8 cellular contexts compared by ENCODE assay signal in genomic region chr1:226871047-226871365, GRCh38. TPM values are rescaled to one million over a fixed set of nuclear protein-coding genes. Genes with fewer than 3 reads are reported as not detected.
DNase-seq lines count a peak whose midpoint lies in the region; ATAC-seq, FAIRE-seq and TF ChIP-seq lines count a peak whose summit lies in the region.

No MANE protein-coding gene starts in this region.

- POLR2A ChIA-PET in GM12878 (lab: Charles Lee), result interaction anchor here (0.5 to 3.1 kb wide), 2 partner anchors 11 to 22 kb away, joined by 3 to 11 read pairs; no protein-coding TSS in a partner anchor

- peak overlapping the region; percentile 42; the same call in 1 of the 2 replicates for H3K9ac ChIP-seq in GM12878 (ENCODE audit: control insufficient read depth, insufficient read depth, low read length)

- H3K4me1 Mint-ChIP-seq in activated T-cell treated with anti-CD3 and anti-CD28 coated beads, Interleukin-2, amount 50 U/mL, for 4 hours (ENCODE audit: low read depth), result peaks cover 15% of the 10 kb centered on the region
- H3K4me1 Mint-ChIP-seq in type B pancreatic cell (ENCODE audit: unreplicated experiment), result peaks cover 27% of the 10 kb centered on the region

- no peak overlapping the region for H3K27ac ChIP-seq in GM12878 (ENCODE audit: control insufficient read depth, insufficient read depth)

- no peaks in the 10 kb centered on the region for H3K79me2 ChIP-seq in GM12878 (ENCODE audit: control insufficient read depth, insufficient read depth, low read length)

- no peak for DNase-seq in activated T-cell treated with anti-CD3 and anti-CD28 coated beads, Interleukin-2, amount 50 U/mL, for 4 hours
- DNase-seq in activated T-cell treated with anti-CD3 and anti-CD28 coated beads for 4 hours (no peak), GM12878 (ENCODE audit: low read depth, low spot score) (no peak), lower leg skin (ENCODE audit: low spot score in 2 of 2) (no peak), type B pancreatic cell (ENCODE audit: extremely low spot score, unreplicated experiment) (no peak), GM19240 (ENCODE audit: insufficient read length, low spot score) (no peak), NAMALWA (ENCODE audit: low spot score) (no peak), UCSD-AML1 (lab: John Stamatoyannopoulos, UW; ENCODE audit: unreplicated experiment) (no peak)

- SMC1A ChIA-PET in GM12878 (lab: Charles Lee; ENCODE audit: uncharacterized antibody, unreplicated experiment), result interaction anchor here (1.6 to 2.7 kb wide), 2 partner anchors 12 to 30 kb away, joined by 3 to 20 read pairs; no protein-coding TSS in a partner anchor

- 3% methylated on average over 19 of the region's 19 CpGs for WGBS in GM12878 (ENCODE audit: insufficient coverage, insufficient replicate concordance, low lambda C conversion rate, missing lambda C conversion rate)
- 0 to 3% methylated on average over 17 to 19 of the region's 19 CpGs for WGBS in lower leg skin, 2 donors

- RAD21 ChIA-PET in GM12878 (lab: Charles Lee; ENCODE audit: unreplicated experiment), result interaction anchor here (1.4 to 1.8 kb wide), 2 partner anchors 8 to 12 kb away, joined by 3 to 11 read pairs; no protein-coding TSS in a partner anchor

- FAIRE-seq in GM12878 (lab: Jason Lieb, UNC), result no peak

- no peak for ATAC-seq in activated T-cell treated with anti-CD3 and anti-CD28 coated beads, Interleukin-2, amount 50 U/mL, for 4 hours
- no peak for ATAC-seq in GM12878

- intact Hi-C loops in GM12878 (cut with micrococcal nuclease; ENCODE audit: unreplicated experiment) (no loop called here), lower leg skin (cut with DNase I; ENCODE audit: low total_unique reads) (no loop called here)

- in situ Hi-C loops in GM12878 (cut with MboI), result no loop called here

- no peaks in the 10 kb centered on the region for H4K20me1 ChIP-seq in GM12878 (ENCODE audit: control insufficient read depth, insufficient read depth)

- no peak for TF ChIP-seq RAD21 in GM12878 (IDR thresholded peaks at IDR 0.05; ENCODE audit: insufficient read depth, low read depth, low read length)

- H3K36me3 ChIP-seq in GM12878 (ENCODE audit: control insufficient read depth in 2 of 2, insufficient read depth in 2 of 2, low read length in 1 of 2), result 0 out of 4 replicates have a peak, but pooled peaks cover 0 to 3% of the 10 kb centered on the region in 2 experiments

- no peaks in the 10 kb centered on the region for H3K36me3 Mint-ChIP-seq in activated T-cell treated with anti-CD3 and anti-CD28 coated beads, Interleukin-2, amount 50 U/mL, for 4 hours (ENCODE audit: insufficient read depth)
- H3K36me3 Mint-ChIP-seq in type B pancreatic cell, result peaks cover 4% of the 10 kb centered on the region

- no peaks in the 10 kb centered on the region for H3K9me3 ChIP-seq in GM12878 (replicated peaks; ENCODE audit: control insufficient read depth, insufficient read depth, low read length)

- peaks cover 9% of the 10 kb centered on the region for H3K4me1 ChIP-seq in GM12878 (ENCODE audit: control insufficient read depth, insufficient read depth, low read length)

- peaks cover 16% of the 10 kb centered on the region for H3K27me3 Mint-ChIP-seq in activated T-cell treated with anti-CD3 and anti-CD28 coated beads, Interleukin-2, amount 50 U/mL, for 4 hours (ENCODE audit: low read depth)
- peaks cover 14% of the 10 kb centered on the region for H3K27me3 Mint-ChIP-seq in type B pancreatic cell

- H3K4me3 ChIP-seq in GM12878 (peak overlapping the region; percentile 88), lower leg skin (ENCODE audit: low read depth, poor library complexity, severe bottlenecking) (peak overlapping the region; percentile 46)

- H3K9me3 Mint-ChIP-seq in activated T-cell treated with anti-CD3 and anti-CD28 coated beads, Interleukin-2, amount 50 U/mL, for 4 hours, result no peaks in the 10 kb centered on the region
- peaks cover 5% of the 10 kb centered on the region for H3K9me3 Mint-ChIP-seq in type B pancreatic cell

- TF ChIP-seq POLR2A in GM12878 (IDR thresholded peaks at IDR 0.05; ENCODE audit: low read depth, low read length) (no peak), lower leg skin (IDR thresholded peaks at IDR 0.05) (no peak)

- H3K27ac Mint-ChIP-seq in type B pancreatic cell, result no peak overlapping the region

- H2AFZ ChIP-seq in GM12878 (ENCODE audit: control insufficient read depth, low read depth, low read length), result peak overlapping the region; percentile 92

- no peak for TF ChIP-seq EP300 in GM12878 (IDR thresholded peaks at IDR 0.05; ENCODE audit: borderline replicate concordance in 1 of 2, control insufficient read depth in 1 of 2, low read depth in 2 of 2, low read length in 2 of 2)

- H3K4me3 Mint-ChIP-seq in activated T-cell treated with anti-CD3 and anti-CD28 coated beads, Interleukin-2, amount 50 U/mL, for 4 hours, result peak overlapping the region; percentile 76
- peak overlapping the region; percentile 91 for H3K4me3 Mint-ChIP-seq in type B pancreatic cell

- BruUV-seq in GM12878 (replicated peaks; lab: Mats Ljungman, UMichigan), result no TSS peak

- no peak for TF ChIP-seq CTCF in GM12878 (IDR thresholded peaks at IDR 0.05 in 2 of 3, conservative IDR thresholded peaks at IDR 0.05 in 1 of 3; ENCODE audit: control insufficient read depth in 2 of 3, extremely low read depth in 1 of 3, insufficient read depth in 1 of 3, low read depth in 3 of 3, low read length in 3 of 3)
- no peak for TF ChIP-seq CTCF in lower leg skin (IDR thresholded peaks at IDR 0.05)
- peak; percentile 23 for TF ChIP-seq CTCF in type B pancreatic cell (conservative IDR thresholded peaks at IDR 0.05)

- CTCF ChIA-PET in GM12878 (lab: Yijun Ruan, JAX), result interaction anchor here (1.6 to 1.9 kb wide), 2 partner anchors 11 to 43 kb away, joined by 4 to 6 read pairs; no protein-coding TSS in a partner anchor

- H3K27me3 ChIP-seq in GM12878 (replicated peaks in 1 of 2; ENCODE audit: control insufficient read depth in 2 of 2, insufficient read depth in 2 of 2, low read length in 1 of 2), result no peaks in the 10 kb centered on the region

- H3K4me2 ChIP-seq in GM12878 (ENCODE audit: control insufficient read depth, insufficient read depth), result peak overlapping the region; percentile 89

TF ChIP-seq in GM12878, 131 proteins besides CTCF, POLR2A, EP300 and RAD21:
- TF ChIP-seq YY1 (IDR thresholded peaks at IDR 0.05; ENCODE audit: low read depth, low read length) (no peak), YBX1 (IDR thresholded peaks at IDR 0.05) (no peak), MAX (IDR thresholded peaks at IDR 0.05; ENCODE audit: low read depth, low read length) (peak; percentile 76; the same call in 1 of the 2 replicates), EGR1 (IDR thresholded peaks at IDR 0.05; ENCODE audit: borderline replicate concordance in 1 of 2, low read depth in 2 of 2, low read length in 2 of 2) (peak in 1 of 2 experiments; percentile 47; a peak in 1 of 3 replicates), E2F4 (IDR thresholded peaks at IDR 0.05; ENCODE audit: low read depth, low read length) (0 out of 2 replicates have a peak, but pooled peaks have one; percentile 32), BHLHE40 (IDR thresholded peaks at IDR 0.05; ENCODE audit: borderline replicate concordance in 1 of 2, low read depth in 2 of 2, low read length in 1 of 2) (peak; percentile 80 to 87)
TF ChIP-seq in GM12878: peak in this region for 4.

RNA-seq across cellular contexts. Expression of gene PSEN2, which starts 0.6 kb away (rescaled TPM):
- 1 to 10 TPM; 3.6 to 4.9 (median 4.9) TPM for total RNA-seq in activated T-cell treated with anti-CD3 and anti-CD28 coated beads, Interleukin-2, amount 50 U/mL, for 4 hours
- 10.3 and 11.9 TPM in 2 replicates for total RNA-seq in GM12878 (2013; cell fraction: nucleolus; rRNA removed)
- total RNA-seq in GM12878 (2014; rRNA removed) (13.0 and 13.2 TPM in 2 replicates), GM12878 (2014; rRNA removed; fragmentation: Illumina TruSeq; extraction: Trizol) (5.7 and 6.7 TPM in 2 replicates), GM12878 (2021) (8.2 and 11.0 TPM in 2 replicates), lower leg skin (10 to 100 TPM; 10.9 to 36.0 (median 23.2) TPM), type B pancreatic cell (ENCODE audit: low replicate concordance) (10.5 and 22.6 TPM in 2 replicates)
- 2.2 TPM for polyA plus RNA-seq in GM12878 (2011; ENCODE audit: low read depth)
- polyA plus RNA-seq in GM12878 (2011; rRNA removed) (2.1 and 4.4 TPM in 2 replicates), GM12878 (2014; fragmentation: Illumina TruSeq; extraction: Trizol) (3.4 and 5.7 TPM in 2 replicates), GM12878 (2014; fragmentation: Nextera tagmentation; extraction: Ambion mirVana) (1 to 10 TPM in 1 of 2 experiments, under 1 TPM in 1; 0.90 to 2.5 TPM), GM12878 (2014; rRNA removed) (7.3 and 13.3 TPM in 2 replicates), GM12878 (2016; fragmentation: Nextera tagmentation; extraction: Ambion mirVana) (1 to 10 TPM; 8.2 to 10.0 TPM)
- polyA plus RNA-seq in GM12878 (2011; cell fraction: cytosol; rRNA removed), result 5.4 and 6.3 TPM in 2 replicates
- polyA plus RNA-seq in GM12878 (2011; cell fraction: nucleus; rRNA removed), result 7.8 and 9.7 TPM in 2 replicates
- 2.8 and 3.7 TPM in 2 replicates for polyA plus RNA-seq in GM12878 (2012)
- 6.6 and 8.9 TPM in 2 replicates for polyA minus RNA-seq in GM12878 (2011; rRNA and poly(A)+ RNA removed)
- polyA minus RNA-seq in GM12878 (2011; cell fraction: cytosol; rRNA and poly(A)+ RNA removed), result 2.4 and 3.8 TPM in 2 replicates
- 4.5 and 9.2 TPM in 2 replicates for polyA minus RNA-seq in GM12878 (2011; cell fraction: nucleus; rRNA and poly(A)+ RNA removed)
